Comparison of ENCODE assay signal across 26 cellular contexts in the genomic region with DNA sequence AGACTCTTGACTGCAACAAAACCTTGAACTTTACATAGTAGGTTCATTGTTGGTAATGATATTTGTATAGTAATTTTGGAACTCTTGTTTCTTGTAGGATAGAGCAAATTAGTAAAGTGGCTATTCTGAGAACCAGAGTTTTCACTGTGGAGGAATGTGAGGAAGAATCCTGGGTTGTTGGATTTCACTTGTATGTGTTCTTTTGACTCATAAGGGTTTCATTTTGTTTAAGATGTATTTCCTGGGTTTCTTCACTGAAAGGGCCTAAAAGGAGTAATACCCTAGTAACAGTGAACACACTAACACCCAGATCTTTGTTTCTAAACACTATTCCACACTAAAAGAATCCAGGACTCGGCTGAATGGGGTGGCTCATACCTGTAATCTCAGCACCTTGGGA.
"Had no signal": no experiment of that assay in that cellular context is flagged by ENCODE, and none has a peak within 500 bp of the region (broad histone marks: within the 10 kb centered on the region; RNA-seq: fewer than 3 reads in every experiment).

No MANE protein-coding gene starts in this region.

- H3K4me3 Mint-ChIP-seq: naive thymus-derived CD4-positive, alpha-beta T cell; nephron; neural progenitor cell had no signal

- H3K27ac Mint-ChIP-seq: neural progenitor cell had no signal

- H3K4me2 ChIP-seq: hepatocyte, neural progenitor cell, smooth muscle cell had no signal

- H3K9me3 ChIP-seq: gastroesophageal sphincter, heart left ventricle, prostate gland, right atrium auricular region, thoracic aorta, tibial nerve, upper lobe of left lung had no signal

- DNase-seq: dorsolateral prefrontal cortex; effector CD4-positive, alpha-beta T cell; foreskin keratinocyte; heart left ventricle; kidney; mesendoderm; midbrain; naive thymus-derived CD4-positive, alpha-beta T cell; stimulated activated CD4-positive, alpha-beta T cell treated with anti-CD3 and anti-CD28 coated beads, Interleukin-12 subunit alpha, Interleukin-12 subunit beta, amount 100 ng/mL, for 4 hours; stimulated activated CD4-positive, alpha-beta T cell treated with anti-CD3 and anti-CD28 coated beads, Interleukin-1b, Interleukin-23, amount 100 ng/mL, for 48 hours; stimulated activated CD4-positive, alpha-beta T cell treated with anti-CD3 and anti-CD28 coated beads, Interleukin-4, amount 100 ng/mL, for 1 hour; stimulated activated CD8-positive, alpha-beta memory T cell treated with anti-CD3 and anti-CD28 coated beads, Interleukin-4, amount 100 ng/mL, for 48 hours; stimulated activated naive CD4-positive, alpha-beta T cell treated with Interleukin-2 at 50 U/mL for 16 hours; upper lobe of left lung had no signal

- H3K4me1 Mint-ChIP-seq: neural progenitor cell had no signal

- H3K9me3 Mint-ChIP-seq: nephron, neural progenitor cell had no signal

- H2AFZ ChIP-seq: hepatocyte, neural progenitor cell had no signal

- H3K9ac ChIP-seq: neural progenitor cell had no signal

- H3K4me1 ChIP-seq: foreskin keratinocyte, neural progenitor cell had no signal

- FAIRE-seq: colon, kidney, urothelium cell line had no signal

- ATAC-seq: foreskin keratinocyte; gastroesophageal sphincter; heart left ventricle; naive thymus-derived CD4-positive, alpha-beta T cell; sciatic nerve had no signal

- H3K4me3 ChIP-seq: dorsolateral prefrontal cortex, gastroesophageal sphincter, heart left ventricle, hepatocyte, neural progenitor cell, prostate gland, right atrium auricular region, smooth muscle cell, thoracic aorta, tibial nerve, upper lobe of left lung had no signal

- H3K27me3 ChIP-seq: dorsolateral prefrontal cortex, foreskin keratinocyte, gastroesophageal sphincter, heart left ventricle, hepatocyte, neural progenitor cell, right atrium auricular region, tibial nerve, upper lobe of left lung had no signal

- H3K27me3 Mint-ChIP-seq: naive thymus-derived CD4-positive, alpha-beta T cell had no signal

- H3K36me3 ChIP-seq: neural progenitor cell, prostate gland had no signal

- H3K27ac ChIP-seq: foreskin keratinocyte, gastroesophageal sphincter, heart left ventricle, neural progenitor cell, prostate gland, right atrium auricular region, thoracic aorta, tibial nerve, upper lobe of left lung had no signal
